8 cellular contexts compared by ENCODE assay signal in genomic region chr12:42094277-42094676, GRCh38. TPM values are rescaled to one million over a fixed set of nuclear protein-coding genes. Genes with fewer than 3 reads are reported as not detected.
DNase-seq lines count a peak whose midpoint lies in the region; ATAC-seq and TF ChIP-seq lines count a peak whose summit lies in the region.

No MANE protein-coding gene starts in this region.

- H3K4me1 Mint-ChIP-seq in naive thymus-derived CD8-positive, alpha-beta T cell, result peaks cover 20 to 63% (median 55%) of the 10 kb centered on the region in 4 donors

- no peak for TF ChIP-seq CTCF in PC-3 (conservative IDR thresholded peaks at IDR 0.05; ENCODE audit: low read depth, low read length)

- H3K36me3 Mint-ChIP-seq in naive thymus-derived CD8-positive, alpha-beta T cell, result peaks cover 5 to 31% (median 29%) of the 10 kb centered on the region in 3 donors

- POLR2A ChIA-PET in PC-3 (lab: Charles Lee; ENCODE audit: unreplicated experiment), result no interaction called here
- POLR2A ChIA-PET in naive thymus-derived CD8-positive, alpha-beta T cell (lab: Charles Lee), result interaction anchor here (0.6 kb wide), 1 partner anchor 291 kb away, joined by 3 read pairs; no protein-coding TSS in a partner anchor

- DNase-seq in GM03348 (ENCODE audit: low spot score) (peak; percentile 13), PC-3 (peak; percentile 39), astrocyte of the hippocampus (ENCODE audit: low read depth, low spot score) (peak; percentile 48), AG08396 (ENCODE audit: low spot score) (no peak), mucosa of gallbladder (ENCODE audit: low spot score) (no peak)
- DNase-seq in naive thymus-derived CD8-positive, alpha-beta T cell, result no peak

- H4K20me1 ChIP-seq in PC-3 (ENCODE audit: low read length), result no peaks in the 10 kb centered on the region

- H3K27ac Mint-ChIP-seq in naive thymus-derived CD8-positive, alpha-beta T cell, result peak overlapping the region in 4 of 10 donors; percentile 23 to 80 (median 71)

- no peaks in the 10 kb centered on the region for H3K9me3 Mint-ChIP-seq in naive thymus-derived CD8-positive, alpha-beta T cell

- ATAC-seq in PC-3 (peak; percentile 64), GM18867 (IDR thresholded peaks at IDR 0.05; ENCODE audit: unreplicated experiment) (no peak), HG03439 (IDR thresholded peaks at IDR 0.05; ENCODE audit: unreplicated experiment) (no peak)
- ATAC-seq in naive thymus-derived CD8-positive, alpha-beta T cell, result peak in 1 of 2 donors; percentile 66

- no peaks in the 10 kb centered on the region for H3K79me2 ChIP-seq in PC-3 (ENCODE audit: low read length)

- no peaks in the 10 kb centered on the region for H3K27me3 Mint-ChIP-seq in naive thymus-derived CD8-positive, alpha-beta T cell

- no peak overlapping the region for H3K27ac ChIP-seq in PC-3 (ENCODE audit: low read length)

- H3K4me2 ChIP-seq in PC-3 (ENCODE audit: low read length), result peak overlapping the region; percentile 30; the same call in 1 of the 2 replicates

- H3K27me3 ChIP-seq in PC-3 (ENCODE audit: low read length), result no peaks in the 10 kb centered on the region

- no peak overlapping the region for H3K4me3 ChIP-seq in PC-3 (ENCODE audit: low read length)

- CTCF ChIA-PET in PC-3 (lab: Charles Lee), result no interaction called here

- peak overlapping the region in 7 of 10 donors; percentile 18 to 73 (median 33) for H3K4me3 Mint-ChIP-seq in naive thymus-derived CD8-positive, alpha-beta T cell

- H2AFZ ChIP-seq in PC-3 (ENCODE audit: low read length), result no peak overlapping the region

- BruUV-seq in PC-3 (replicated peaks; lab: Mats Ljungman, UMichigan), result no TSS peak

- H3K36me3 ChIP-seq in PC-3 (ENCODE audit: low read depth, low read length), result no peaks in the 10 kb centered on the region

- intact Hi-C loops in PC-3 (cut with micrococcal nuclease), result no loop called here

- peaks cover 19% of the 10 kb centered on the region for H3K4me1 ChIP-seq in PC-3 (ENCODE audit: insufficient read depth, low read length)

- no peak overlapping the region for H3K9ac ChIP-seq in PC-3 (ENCODE audit: low read length)

- no peaks in the 10 kb centered on the region for H3K9me2 ChIP-seq in PC-3 (replicated peaks; ENCODE audit: low read length)

- H3K9me3 ChIP-seq in PC-3 (ENCODE audit: low read length), result no peaks in the 10 kb centered on the region

- no peaks in the 10 kb centered on the region for H3F3A ChIP-seq in PC-3 (ENCODE audit: low read length, unreplicated experiment)

RNA-seq across cellular contexts. Expression of gene GXYLT1, which starts 50.4 kb away (rescaled TPM):
- 5.1 and 10.9 TPM in 2 replicates for total RNA-seq in PC-3 (2014; rRNA removed)
- total RNA-seq in naive thymus-derived CD8-positive, alpha-beta T cell, result 10 to 100 TPM in 1 of 2 experiments, 1 to 10 TPM in 1; 9.9 to 10.8 TPM
- polyA plus RNA-seq in naive thymus-derived CD8-positive, alpha-beta T cell, result 1 to 10 TPM; 1.6 to 2.6 (median 1.9) TPM
- total RNA-seq in mucosa of gallbladder, result 9.6 TPM

Comparison
In these comparisons a context has a peak if more than half of its experiments do, and no peak if none do; other contexts are left out.
1. DNase-seq: peak in GM03348 (single experiment), PC-3 (single experiment) and astrocyte of the hippocampus (single experiment); none in naive thymus-derived CD8-positive, alpha-beta T cell (0 of 10), AG08396 (single experiment) and mucosa of gallbladder (single experiment).